In genomic region chr15:32767236-32767635, GRCh38 we compare ENCODE assay signal across 22 cellular contexts. TPM values are rescaled to one million over a fixed set of nuclear protein-coding genes. Genes with fewer than 3 reads are reported as not detected.
DNase-seq lines count a peak whose midpoint lies in the region; ATAC-seq, FAIRE-seq and TF ChIP-seq lines count a peak whose summit lies in the region.
"Had no signal": no experiment of that assay in that cellular context is flagged by ENCODE, and none has a peak within 500 bp of the region (broad histone marks: within the 10 kb centered on the region; RNA-seq: fewer than 3 reads in every experiment).

No MANE protein-coding gene starts in this region.

- no peak overlapping the region for H2BK12ac ChIP-seq in neuronal stem cell (ENCODE audit: low read length)

- H3K4me1 Mint-ChIP-seq in astrocyte (ENCODE audit: low read depth, unreplicated experiment) = no peaks in the 10 kb centered on the region
- H3K4me1 Mint-ChIP-seq: CD4-positive, alpha-beta memory T cell; GM23338; H9 had no signal

- peak in 1 of 2 experiments; percentile 33; a peak in 1 of 4 replicates for TF ChIP-seq EP300 in HepG2 (IDR thresholded peaks at IDR 0.05; ENCODE audit: low read depth in 2 of 2, low read length in 2 of 2)
- TF ChIP-seq EP300 in HepG2 (CRISPR knock-in tag; IDR thresholded peaks at IDR 0.05; ENCODE audit: borderline replicate concordance) = no peak

- H3K9me3 Mint-ChIP-seq in astrocyte (ENCODE audit: unreplicated experiment) = no peaks in the 10 kb centered on the region

- H2AFZ ChIP-seq in HepG2 (ENCODE audit: low read length) (no peak overlapping the region), IMR-90 (replicated peaks; ENCODE audit: low read length, poor library complexity) (no peak overlapping the region), astrocyte (ENCODE audit: low read depth, low read length) (no peak overlapping the region), osteoblast (ENCODE audit: low read length) (no peak overlapping the region), neuronal stem cell (ENCODE audit: low read length) (no peak overlapping the region)
- H2AFZ ChIP-seq: GM23338 had no signal

- dilution Hi-C loops in IMR-90 (cut with HindIII; ENCODE audit: low sequenced_read_pairs, unreplicated experiment) = no loop called here

- H4K8ac ChIP-seq in IMR-90 (ENCODE audit: low read depth in 2 of 2, low read length in 2 of 2) (peak overlapping the region; percentile 43 to 44; a peak in 3 of 4 replicates), neuronal stem cell (ENCODE audit: low read depth, low read length) (no peak overlapping the region)

- H3K4me1 ChIP-seq in HepG2 (ENCODE audit: insufficient read depth, low read length) = peaks cover 21% of the 10 kb centered on the region
- no peaks in the 10 kb centered on the region for H3K4me1 ChIP-seq in right lobe of liver
- H3K4me1 ChIP-seq in IMR-90 (ENCODE audit: control insufficient read depth, insufficient read depth, low read length) = peaks cover 9% of the 10 kb centered on the region; the same call in 1 of the 2 replicates
- H3K4me1 ChIP-seq in astrocyte (ENCODE audit: insufficient read depth, low read length) = no peaks in the 10 kb centered on the region
- peaks cover 31% of the 10 kb centered on the region for H3K4me1 ChIP-seq in osteoblast (ENCODE audit: insufficient read depth, low read length)
- H3K4me1 ChIP-seq in neuronal stem cell (ENCODE audit: control insufficient read depth in 2 of 2, insufficient read depth in 1 of 2, low read depth in 1 of 2, low read length in 2 of 2) = no peaks in the 10 kb centered on the region

- H2BK120ac ChIP-seq in IMR-90 (ENCODE audit: low read depth, low read length) (peak overlapping the region; percentile 55; the same call in 1 of the 2 replicates), neuronal stem cell (ENCODE audit: low read depth, low read length) (no peak overlapping the region)

- H3K27me3 ChIP-seq in HepG2 (ENCODE audit: control insufficient read depth in 1 of 2, insufficient read depth in 2 of 2, low read length in 2 of 2) (no peaks in the 10 kb centered on the region), right lobe of liver (no peaks in the 10 kb centered on the region), IMR-90 (ENCODE audit: control insufficient read depth, insufficient read depth, low read length) (no peaks in the 10 kb centered on the region), astrocyte (ENCODE audit: insufficient read depth, low read length) (no peaks in the 10 kb centered on the region), osteoblast (ENCODE audit: insufficient read depth, low read length) (no peaks in the 10 kb centered on the region), neuronal stem cell (ENCODE audit: control insufficient read depth in 3 of 3, insufficient read depth in 3 of 3, low read depth in 1 of 3, low read length in 3 of 3) (no peaks in the 10 kb centered on the region)

- H2AK9ac ChIP-seq in IMR-90 (replicated peaks; ENCODE audit: low read depth, low read length, poor library complexity) = no peak overlapping the region

- TF ChIP-seq POLR2A in HepG2 (IDR thresholded peaks at IDR 0.05; ENCODE audit: insufficient read depth in 1 of 2, low read depth in 2 of 2, low read length in 2 of 2) (no peak), right lobe of liver (IDR thresholded peaks at IDR 0.05) (no peak), IMR-90 (IDR thresholded peaks at IDR 0.05; ENCODE audit: low read depth, low read length) (no peak)

- H3K27ac Mint-ChIP-seq in astrocyte (ENCODE audit: unreplicated experiment) = no peak overlapping the region
- H3K27ac Mint-ChIP-seq: GM23338 had no signal

- H3K9me3 ChIP-seq in HepG2 (ENCODE audit: low read length) (no peaks in the 10 kb centered on the region), right lobe of liver (no peaks in the 10 kb centered on the region), IMR-90 (ENCODE audit: control insufficient read depth, insufficient read depth, low read length) (no peaks in the 10 kb centered on the region), astrocyte (ENCODE audit: insufficient read depth, low read depth, low read length) (no peaks in the 10 kb centered on the region), osteoblast (ENCODE audit: low read depth, low read length) (no peaks in the 10 kb centered on the region), neuronal stem cell (replicated peaks in 1 of 2; ENCODE audit: control insufficient read depth in 2 of 2, insufficient read depth in 1 of 2, low read depth in 1 of 2, low read length in 2 of 2) (no peaks in the 10 kb centered on the region)
- H3K9me3 ChIP-seq: A549 had no signal

- H2AK5ac ChIP-seq in IMR-90 (ENCODE audit: low read depth, low read length) (peak overlapping the region; percentile 74; the same call in 1 of the 2 replicates), neuronal stem cell (ENCODE audit: low read depth, low read length) (no peak overlapping the region)

- DNase-seq in HepG2 (ENCODE audit: low spot score) = peak; percentile 29
- DNase-seq in right lobe of liver = no peak
- peak; percentile 33 for DNase-seq in IMR-90
- no peak for DNase-seq in astrocyte (ENCODE audit: low read depth)
- peak; percentile 14 for DNase-seq in osteoblast (ENCODE audit: insufficient read length, low spot score, missing footprints)
- DNase-seq in NCI-H2227 (lab: John Stamatoyannopoulos, UW; ENCODE audit: unreplicated experiment) = no peak
- DNase-seq in SK-N-DZ (ENCODE audit: low spot score) = no peak
- no peak for DNase-seq in neuronal stem cell (ENCODE audit: low spot score)
- DNase-seq: 8988T; ACHN; C1 segment of cervical spinal cord; Calu3; CD4-positive, alpha-beta memory T cell; COR-L47; DMS53; GDM1; H9 had no signal

- TF ChIP-seq RAD21 in HepG2 (CRISPR knock-in tag; IDR thresholded peaks at IDR 0.05) = no peak
- TF ChIP-seq RAD21 in IMR-90 (IDR thresholded peaks at IDR 0.05; ENCODE audit: low read length) = no peak

- no peak overlapping the region for H3K4me3 ChIP-seq in HepG2 (replicated peaks in 1 of 3; ENCODE audit: insufficient read depth in 1 of 3, low read depth in 2 of 3, low read length in 3 of 3)
- H3K4me3 ChIP-seq in right lobe of liver = no peak overlapping the region
- H3K4me3 ChIP-seq in IMR-90 (ENCODE audit: insufficient read depth, low read depth, low read length) = no peak overlapping the region
- no peak overlapping the region for H3K4me3 ChIP-seq in astrocyte (ENCODE audit: insufficient read depth, low read depth, low read length)
- no peak overlapping the region for H3K4me3 ChIP-seq in osteoblast (ENCODE audit: insufficient read depth, low read length)
- H3K4me3 ChIP-seq in neuronal stem cell (ENCODE audit: low read length in 2 of 2) = no peak overlapping the region
- H3K4me3 ChIP-seq: A549, GM12878, GM23338 had no signal

- no peaks in the 10 kb centered on the region for H4K20me1 ChIP-seq in HepG2 (ENCODE audit: insufficient read depth, low read length)
- H4K20me1 ChIP-seq in IMR-90 (ENCODE audit: insufficient read depth, low read length) = no peaks in the 10 kb centered on the region
- H4K20me1 ChIP-seq in astrocyte (ENCODE audit: insufficient read depth, low read length) = no peaks in the 10 kb centered on the region
- no peaks in the 10 kb centered on the region for H4K20me1 ChIP-seq in osteoblast (ENCODE audit: insufficient read depth, low read length)

- H4K91ac ChIP-seq in IMR-90 (ENCODE audit: insufficient read depth, low read depth, low read length) (peak overlapping the region; percentile 54; the same call in 1 of the 2 replicates), neuronal stem cell (ENCODE audit: low read depth, low read length, poor library complexity) (no peak overlapping the region)

- CTCF ChIA-PET in HepG2 (lab: Yijun Ruan, JAX; ENCODE audit: low intra/inter-chr PET ratio, low total read pairs) = no interaction called here
- CTCF ChIA-PET in IMR-90 (lab: Yijun Ruan, JAX) = no interaction called here

- WGBS in HepG2 (ENCODE audit: low lambda C conversion rate) = 5% methylated on average over 1 of the region's 1 CpG
- WGBS in right lobe of liver (ENCODE audit: insufficient coverage, low coverage, low lambda C conversion rate, missing lambda C conversion rate) = 27% methylated on average over 1 of the region's 1 CpG
- whole genome bisulfite sequencing in IMR-90 (ENCODE audit: extremely low coverage in 2 of 2, insufficient read length in 1 of 2), 2 experiments = no CpG with 5 or more reads among the region's 1 CpG
- WGBS in neuronal stem cell (ENCODE audit: extremely low coverage in 2 of 2, insufficient read length in 2 of 2, insufficient replicate concordance in 1 of 2), 2 donors = no CpG with 5 or more reads among the region's 1 CpG

- peak overlapping the region; percentile 56; the same call in 1 of the 2 replicates for H2BK20ac ChIP-seq in IMR-90 (ENCODE audit: low read depth, low read length)

- BruUV-seq in HepG2 (replicated peaks; lab: Mats Ljungman, UMichigan) (no TSS peak), IMR-90 (replicated peaks; lab: Mats Ljungman, UMichigan) (no TSS peak)

- no peaks in the 10 kb centered on the region for H3K36me3 ChIP-seq in HepG2 (replicated peaks in 1 of 2; ENCODE audit: control insufficient read depth in 1 of 2, insufficient read depth in 2 of 2, low read length in 2 of 2)
- H3K36me3 ChIP-seq in right lobe of liver = no peaks in the 10 kb centered on the region
- peaks cover 3% of the 10 kb centered on the region for H3K36me3 ChIP-seq in IMR-90 (ENCODE audit: control insufficient read depth, insufficient read depth, low read length)
- no peaks in the 10 kb centered on the region for H3K36me3 ChIP-seq in astrocyte (ENCODE audit: insufficient read depth, low read length)
- peaks cover 5% of the 10 kb centered on the region for H3K36me3 ChIP-seq in osteoblast (ENCODE audit: insufficient read depth, low read length)
- no peaks in the 10 kb centered on the region for H3K36me3 ChIP-seq in neuronal stem cell (replicated peaks in 1 of 2; ENCODE audit: control insufficient read depth in 2 of 2, insufficient read depth in 2 of 2, low read length in 2 of 2)

- no peak; the same call in 2 of the 3 replicates for ATAC-seq in HepG2
- ATAC-seq in right lobe of liver = no peak
- peak; percentile 27; the same call in 1 of the 2 replicates for ATAC-seq in IMR-90 (ENCODE audit: low read depth)
- ATAC-seq: A549, GM12878, GM23338, HCT116 had no signal

- POLR2A ChIA-PET in HepG2 (lab: Yijun Ruan, JAX) = no interaction called here
- POLR2A ChIA-PET in IMR-90 (lab: Charles Lee; ENCODE audit: unreplicated experiment) = no interaction called here

- H3K14ac ChIP-seq in IMR-90 (replicated peaks; ENCODE audit: low read depth, low read length) = peak overlapping the region; percentile 57; the same call in 1 of the 2 replicates
- H3K14ac ChIP-seq in neuronal stem cell (ENCODE audit: low read length) = no peak overlapping the region

- H3K9ac ChIP-seq in HepG2 (ENCODE audit: insufficient read depth, low read depth, low read length) (no peak overlapping the region), IMR-90 (ENCODE audit: low read depth, low read length) (no peak overlapping the region), astrocyte (ENCODE audit: low read length) (no peak overlapping the region), neuronal stem cell (ENCODE audit: low read depth, low read length, poor library complexity) (no peak overlapping the region)

- no peak overlapping the region; the same call in 1 of the 2 replicates for H4K5ac ChIP-seq in IMR-90 (ENCODE audit: low read depth, low read length)

- no peak for TF ChIP-seq CTCF in HepG2 (CRISPR knock-in tag; IDR thresholded peaks at IDR 0.05)
- TF ChIP-seq CTCF in right lobe of liver (IDR thresholded peaks at IDR 0.05) = no peak
- no peak for TF ChIP-seq CTCF in IMR-90 (conservative IDR thresholded peaks at IDR 0.05; ENCODE audit: low read depth, low read length)
- no peak for TF ChIP-seq CTCF in astrocyte (IDR thresholded peaks at IDR 0.05; ENCODE audit: insufficient read depth, low read depth, low read length)
- TF ChIP-seq CTCF in osteoblast (IDR thresholded peaks at IDR 0.05; ENCODE audit: extremely low read depth, low read depth, low read length) = no peak

- H3K27ac ChIP-seq in HepG2 (ENCODE audit: extremely low read length, insufficient read depth, low read length) (no peak overlapping the region), right lobe of liver (no peak overlapping the region), IMR-90 (ENCODE audit: insufficient read depth, low read length) (no peak overlapping the region), astrocyte (ENCODE audit: low read depth, low read length) (no peak overlapping the region), osteoblast (ENCODE audit: low read depth, low read length) (no peak overlapping the region), neuronal stem cell (replicated peaks; ENCODE audit: low read length) (no peak overlapping the region)
- H3K27ac ChIP-seq: A549 had no signal

- H3K79me1 ChIP-seq in IMR-90 (ENCODE audit: low read depth in 1 of 2, low read length in 2 of 2) (peaks cover 38 to 67% of the 10 kb centered on the region in 2 experiments), neuronal stem cell (ENCODE audit: low read depth, low read length) (no peaks in the 10 kb centered on the region)

- H3K23ac ChIP-seq in IMR-90 (ENCODE audit: low read depth, low read length) (peak overlapping the region; percentile 35; the same call in 1 of the 2 replicates), neuronal stem cell (ENCODE audit: low read depth, low read length, poor library complexity) (no peak overlapping the region)

- no peak overlapping the region for H3K4me3 Mint-ChIP-seq in astrocyte (ENCODE audit: unreplicated experiment)
- H3K4me3 Mint-ChIP-seq: CD4-positive, alpha-beta memory T cell; GM23338; H9 had no signal

- no peaks in the 10 kb centered on the region for H3K79me2 ChIP-seq in HepG2 (ENCODE audit: insufficient read depth, low read length)
- no peaks in the 10 kb centered on the region for H3K79me2 ChIP-seq in astrocyte (ENCODE audit: insufficient read depth, low read length)
- H3K79me2 ChIP-seq in osteoblast (ENCODE audit: insufficient read depth, low read length) = peaks cover 10% of the 10 kb centered on the region

- intact Hi-C loops in HepG2 (cut with micrococcal nuclease; ENCODE audit: unreplicated experiment) = no loop called here
- intact Hi-C loops in right lobe of liver (cut with DNase I) = no loop called here
- intact Hi-C loops in IMR-90 (cut with micrococcal nuclease) = no loop called here

- H3K36me3 Mint-ChIP-seq in astrocyte (ENCODE audit: low read depth, unreplicated experiment) = peaks cover 2% of the 10 kb centered on the region
- H3K36me3 Mint-ChIP-seq: CD4-positive, alpha-beta memory T cell had no signal

- peaks cover 11% of the 10 kb centered on the region for H3K9me1 ChIP-seq in IMR-90 (ENCODE audit: insufficient read depth, low read length)

- H3K4me2 ChIP-seq in HepG2 (ENCODE audit: low read depth, low read length) (no peak overlapping the region), IMR-90 (ENCODE audit: low read depth, low read length) (no peak overlapping the region), astrocyte (ENCODE audit: low read length) (no peak overlapping the region), osteoblast (ENCODE audit: insufficient read depth, low read length) (no peak overlapping the region), neuronal stem cell (ENCODE audit: insufficient read depth, low read length, poor library complexity, severe bottlenecking) (no peak overlapping the region)
- H3K4me2 ChIP-seq: A549, GM23338 had no signal

- peak overlapping the region; percentile 54 for H2BK5ac ChIP-seq in IMR-90 (ENCODE audit: low read depth, low read length, poor library complexity, severe bottlenecking)
- H2BK5ac ChIP-seq in neuronal stem cell (ENCODE audit: low read length) = no peak overlapping the region

- in situ Hi-C loops in HepG2 (cut with HindIII; ENCODE audit: extremely low pct_ligation_motif_present, low pct_unique_long_range_greater_than_20kb) (no loop called here), IMR-90 (cut with MboI; ENCODE audit: low sequenced_read_pairs) (no loop called here)

- FAIRE-seq in HepG2 (lab: Jason Lieb, UNC) = no peak
- peak; percentile 47 for FAIRE-seq in astrocyte (lab: Jason Lieb, UNC)
- FAIRE-seq: GM12878 had no signal

- H3K27me3 Mint-ChIP-seq in astrocyte (ENCODE audit: low read depth, unreplicated experiment) = no peaks in the 10 kb centered on the region

- H3K4ac ChIP-seq in IMR-90 (ENCODE audit: low read depth, low read length) = peak overlapping the region; percentile 72
- H3K4ac ChIP-seq in neuronal stem cell (ENCODE audit: low read length) = no peak overlapping the region

- H3K18ac ChIP-seq in IMR-90 (ENCODE audit: low read depth, low read length) (peak overlapping the region; percentile 11; the same call in 1 of the 2 replicates), neuronal stem cell (ENCODE audit: low read length) (no peak overlapping the region)

- H2BK15ac ChIP-seq in IMR-90 (ENCODE audit: low read depth, low read length) (peak overlapping the region; percentile 15; the same call in 1 of the 3 replicates), neuronal stem cell (ENCODE audit: low read length) (no peak overlapping the region)

- H3K56ac ChIP-seq in IMR-90 (ENCODE audit: extremely low read depth, insufficient read depth, low read length) = peak overlapping the region; percentile 43; the same call in 1 of the 2 replicates

RNA-seq across cellular contexts. Expression of gene GREM1, which starts 49.4 kb away (rescaled TPM):
- total RNA-seq in HepG2 (2016; rRNA removed; fragmentation: Illumina TruSeq; extraction: Trizol) = 0.02 and 0.11 TPM in 2 replicates
- not detected in 2 replicates for total RNA-seq in HepG2 (2016; cell fraction: cytosol; rRNA removed; fragmentation: Illumina TruSeq; extraction: Trizol; ENCODE audit: low read depth)
- total RNA-seq in HepG2 (2016; cell fraction: insoluble cytoplasmic fraction; rRNA removed; fragmentation: Illumina TruSeq; extraction: Trizol) = 0.04 and 0.06 TPM in 2 replicates
- 0.03 and 0.06 TPM in 2 replicates for total RNA-seq in HepG2 (2016; cell fraction: membrane; rRNA removed; fragmentation: Illumina TruSeq; extraction: Trizol)
- not detected in 2 replicates for total RNA-seq in HepG2 (2016; cell fraction: nucleus; rRNA removed; fragmentation: Illumina TruSeq; extraction: Trizol)
- 0.08 and 0.13 TPM in 2 replicates for polyA plus RNA-seq in HepG2 (2011; rRNA removed)
- polyA plus RNA-seq in HepG2 (2011; cell fraction: cytosol; rRNA removed) = 0.01 and 0.04 TPM in 2 replicates
- 0.02 and 0.09 TPM in 2 replicates for polyA plus RNA-seq in HepG2 (2011; cell fraction: nucleus; rRNA removed)
- 0.01 and 0.08 TPM in 2 replicates for polyA plus RNA-seq in HepG2 (2012)
- not detected in 2 replicates for polyA plus RNA-seq in HepG2 (2016; cell fraction: cytosol; fragmentation: Illumina TruSeq; extraction: Trizol; ENCODE audit: low read depth)
- 0.12 TPM in 1 of 2 replicates, not detected in the other for polyA plus RNA-seq in HepG2 (2016; cell fraction: insoluble cytoplasmic fraction; fragmentation: Illumina TruSeq; extraction: Trizol; ENCODE audit: low read depth)
- polyA plus RNA-seq in HepG2 (2016; cell fraction: membrane; fragmentation: Illumina TruSeq; extraction: Trizol; ENCODE audit: low read depth) = 0.05 TPM in 1 of 2 replicates, not detected in the other
- not detected in 2 replicates for polyA plus RNA-seq in HepG2 (2016; cell fraction: nucleus; fragmentation: Illumina TruSeq; extraction: Trizol; ENCODE audit: insufficient read depth, low read depth)
- polyA minus RNA-seq in HepG2 (2011; rRNA and poly(A)+ RNA removed; ENCODE audit: low replicate concordance) = not detected in 2 replicates
- polyA minus RNA-seq in HepG2 (2011; cell fraction: cytosol; rRNA and poly(A)+ RNA removed) = not detected in 2 replicates
- not detected in 2 replicates for polyA minus RNA-seq in HepG2 (2011; cell fraction: nucleus; rRNA and poly(A)+ RNA removed)
- total RNA-seq in right lobe of liver = 1 to 10 TPM in 2 of 6 experiments, under 1 TPM in 3, not detected in 1; 0.16 to 2.4 (median 0.37) TPM
- 848 and 1,032 TPM in 2 replicates for total RNA-seq in IMR-90 (2012; rRNA removed)
- 852 and 1,130 TPM in 2 replicates for polyA plus RNA-seq in IMR-90 (2012; rRNA removed)
- polyA plus RNA-seq in IMR-90 (2012; cell fraction: cytosol; rRNA removed) = 185 and 289 TPM in 2 replicates
- 59.3 and 362 TPM in 2 replicates for polyA plus RNA-seq in IMR-90 (2012; cell fraction: nucleus; rRNA removed; ENCODE audit: low replicate concordance)
- 74.5 and 112 TPM in 2 replicates for total RNA-seq in astrocyte
- total RNA-seq in osteoblast = 457 and 499 TPM in 2 replicates
- 0.07 and 0.15 TPM in 2 replicates for polyA plus RNA-seq in SK-N-DZ (2014; cell fraction: cytosol; rRNA removed)
- not detected in 2 replicates for polyA plus RNA-seq in SK-N-DZ (2014; cell fraction: nucleus; rRNA removed)
- polyA plus RNA-seq in neuronal stem cell (2013, experiment 1 of 2) = 1.8 TPM
- 1.6 TPM for polyA plus RNA-seq in neuronal stem cell (2013, experiment 2 of 2)
- total RNA-seq: Calu3; CD4-positive, alpha-beta memory T cell; H4 had no signal
- polyA plus RNA-seq: CD4-positive, alpha-beta memory T cell had no signal

Comparison
In these comparisons a context has a peak if more than half of its experiments do, and no peak if none do; other contexts are left out.
1. DNase-seq: peak in HepG2 (single experiment), IMR-90 (single experiment) and osteoblast (single experiment); none in right lobe of liver (0 of 3), astrocyte (single experiment), NCI-H2227 (single experiment), SK-N-DZ (single experiment) and neuronal stem cell (single experiment).
2. RNA of gene GREM1, which starts 49.4 kb away (total RNA-seq): 848 to 1,032 TPM in IMR-90, 457 to 499 TPM in osteoblast and 74.5 to 112 TPM in astrocyte; 0.16 to 2.4 TPM in right lobe of liver and 0.02 to 0.11 TPM in HepG2; every median in the first group is over 10 times any median in the second.